In genomic region chr10:69320521-69320920, GRCh38 we compare ENCODE assay signal across 9 cellular contexts. TPM values are rescaled to one million over a fixed set of nuclear protein-coding genes. Genes with fewer than 3 reads are reported as not detected.
DNase-seq lines count a peak whose midpoint lies in the region; ATAC-seq and TF ChIP-seq lines count a peak whose summit lies in the region.
"Had no signal": no experiment of that assay in that cellular context is flagged by ENCODE, and none has a peak within 500 bp of the region (broad histone marks: within the 10 kb centered on the region; RNA-seq: fewer than 3 reads in every experiment).

No MANE protein-coding gene starts in this region.

- H4K20me1 ChIP-seq in OCI-LY3 (ENCODE audit: insufficient read depth, low read length), result peaks cover 7% of the 10 kb centered on the region; the same call in 1 of the 2 replicates

- peaks cover 40% of the 10 kb centered on the region for H3K79me2 ChIP-seq in OCI-LY3 (ENCODE audit: low read length)

- 52% methylated on average over 3 of the region's 3 CpGs for WGBS in prostate gland

- H3K9me3 Mint-ChIP-seq in Caco-2 (ENCODE audit: unreplicated experiment), result no peaks in the 10 kb centered on the region

- POLR2A ChIA-PET in Caco-2 (lab: Charles Lee), result no interaction called here

- peaks cover 12% of the 10 kb centered on the region for H3K4me1 Mint-ChIP-seq in Caco-2 (ENCODE audit: low read depth, unreplicated experiment)

- TF ChIP-seq CTCF in Caco-2 (IDR thresholded peaks at IDR 0.05; ENCODE audit: insufficient read depth in 1 of 2, low read depth in 1 of 2, low read length in 1 of 2, severe bottlenecking in 1 of 2, unreplicated experiment in 1 of 2) (no peak), OCI-LY3 (IDR thresholded peaks at IDR 0.05; ENCODE audit: low read depth, low read length) (no peak), epithelial cell of esophagus (IDR thresholded peaks at IDR 0.05; ENCODE audit: insufficient read depth, low read depth, low read length, missing control alignments) (no peak), prostate gland (IDR thresholded peaks at IDR 0.05) (no peak)

- DNase-seq in Caco-2 (no peak), epithelial cell of esophagus (ENCODE audit: low read depth) (no peak), prostate gland (ENCODE audit: low spot score) (no peak), NCI-H1694 treated with DMSO at 0.1 percent for 48 hours (lab: John Stamatoyannopoulos, UW) (no peak), DMS153 (lab: John Stamatoyannopoulos, UW) (no peak)
- DNase-seq: NCI-H1930 had no signal

- peak overlapping the region; percentile 87 for H3K4me2 ChIP-seq in OCI-LY3 (ENCODE audit: low read length)

- no peak for TF ChIP-seq POLR2A in prostate gland (IDR thresholded peaks at IDR 0.05)

- no peaks in the 10 kb centered on the region for H3K9me3 ChIP-seq in Caco-2
- no peaks in the 10 kb centered on the region for H3K9me3 ChIP-seq in OCI-LY3 (ENCODE audit: insufficient read depth, low read length)
- no peaks in the 10 kb centered on the region for H3K9me3 ChIP-seq in prostate gland

- peak overlapping the region; percentile 87 for H3K4me3 Mint-ChIP-seq in Caco-2 (ENCODE audit: unreplicated experiment)

- peaks cover 35% of the 10 kb centered on the region for H3K4me1 ChIP-seq in Caco-2
- peaks cover 18% of the 10 kb centered on the region for H3K4me1 ChIP-seq in OCI-LY3 (ENCODE audit: low read length)
- peaks cover 17% of the 10 kb centered on the region for H3K4me1 ChIP-seq in prostate gland (replicated peaks)

- H2AFZ ChIP-seq in OCI-LY3 (ENCODE audit: low read depth, low read length), result no peak overlapping the region

- H3K9ac ChIP-seq in OCI-LY3 (ENCODE audit: low read length), result no peak overlapping the region

- H3K36me3 Mint-ChIP-seq in Caco-2 (ENCODE audit: insufficient read depth, unreplicated experiment), result peaks cover 4% of the 10 kb centered on the region

- H3K36me3 ChIP-seq in Caco-2 (ENCODE audit: control insufficient read depth, insufficient read depth, low read length), result no peaks in the 10 kb centered on the region
- no peaks in the 10 kb centered on the region for H3K36me3 ChIP-seq in OCI-LY3 (replicated peaks; ENCODE audit: low read depth, low read length)
- H3K36me3 ChIP-seq in prostate gland, result no peaks in the 10 kb centered on the region

- H3K4me3 ChIP-seq in Caco-2 (ENCODE audit: low read depth, low read length), result no peak overlapping the region
- no peak overlapping the region for H3K4me3 ChIP-seq in OCI-LY3 (ENCODE audit: low read length)
- H3K4me3 ChIP-seq in epithelial cell of esophagus (ENCODE audit: low read length), result peak overlapping the region; percentile 96
- H3K4me3 ChIP-seq in prostate gland, result peak overlapping the region in 1 of 2 donors; percentile 98

- no peaks in the 10 kb centered on the region for H3K27me3 Mint-ChIP-seq in Caco-2 (ENCODE audit: insufficient read depth, unreplicated experiment)

- no peak overlapping the region for H3K27ac Mint-ChIP-seq in Caco-2 (ENCODE audit: unreplicated experiment)

- no TSS peak for BruUV-seq in Caco-2 (replicated peaks; lab: Mats Ljungman, UMichigan)

- no peaks in the 10 kb centered on the region for H3K27me3 ChIP-seq in Caco-2 (replicated peaks; ENCODE audit: control insufficient read depth, insufficient read depth, low read length)
- H3K27me3 ChIP-seq in OCI-LY3 (ENCODE audit: low read depth, low read length), result no peaks in the 10 kb centered on the region
- H3K27me3 ChIP-seq in prostate gland (replicated peaks; ENCODE audit: insufficient read depth), result no peaks in the 10 kb centered on the region

- CTCF ChIA-PET in Caco-2 (lab: Charles Lee), result no interaction called here

- ATAC-seq in GM21390 (IDR thresholded peaks at IDR 0.05; ENCODE audit: unreplicated experiment) (no peak), HG03571 (IDR thresholded peaks at IDR 0.05; ENCODE audit: unreplicated experiment) (no peak)

- intact Hi-C loops in Caco-2 (cut with micrococcal nuclease; ENCODE audit: unreplicated experiment), result no loop called here
- intact Hi-C loops in prostate gland (cut with DNase I), result no loop called here

- H3K27ac ChIP-seq in OCI-LY3 (ENCODE audit: low read length) (no peak overlapping the region), prostate gland (peak overlapping the region; percentile 94 to 98)

RNA-seq across cellular contexts. Expression of gene HK1, which starts 42.2 kb away (rescaled TPM):
- total RNA-seq in Caco-2 (2022), result 27.2 and 35.4 TPM in 2 replicates
- total RNA-seq in prostate gland, result 100 to 1,000 TPM in 1 of 2 donors, 10 to 100 TPM in 1; 67.8 to 134 TPM
